16 cellular contexts compared by ENCODE assay signal in the genomic region with DNA sequence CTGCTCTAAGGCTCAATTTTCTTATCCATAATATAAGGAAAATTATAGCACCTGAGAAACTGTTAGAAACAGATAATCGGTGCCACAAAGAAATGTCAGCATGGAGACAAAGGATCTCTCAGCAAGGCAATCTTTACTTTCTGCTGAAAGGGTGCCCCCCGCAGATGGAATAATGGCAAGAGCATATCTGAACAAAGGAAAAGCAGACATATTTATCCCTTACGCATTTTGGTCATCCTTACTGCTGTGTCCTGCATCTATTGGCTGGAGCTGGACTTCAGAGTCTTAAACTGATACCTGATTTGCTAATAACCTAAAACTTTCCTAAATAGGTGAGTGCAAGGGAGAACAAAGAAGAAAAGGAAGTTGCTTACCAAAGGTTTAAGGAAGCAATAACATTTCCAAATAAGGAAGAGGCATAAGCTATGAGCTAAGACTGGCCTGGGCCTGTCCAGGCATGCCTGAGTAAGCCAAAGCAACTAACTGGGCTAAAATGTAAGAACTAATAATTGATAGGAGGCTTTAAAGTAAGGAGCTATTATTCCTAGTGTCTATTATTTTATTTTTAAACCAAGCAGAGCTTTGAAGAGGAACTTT. TPM values are rescaled to one million over a fixed set of nuclear protein-coding genes. Genes with fewer than 3 reads are reported as not detected.
DNase-seq lines count a peak whose midpoint lies in the region; ATAC-seq, FAIRE-seq and TF ChIP-seq lines count a peak whose summit lies in the region.
"Had no signal": no experiment of that assay in that cellular context is flagged by ENCODE, and none has a peak within 500 bp of the region (broad histone marks: within the 10 kb centered on the region; RNA-seq: fewer than 3 reads in every experiment).

No MANE protein-coding gene starts in this region.

- H3K4me3 Mint-ChIP-seq in WTC11, result no peak overlapping the region
- H3K4me3 Mint-ChIP-seq: activated CD4-positive, alpha-beta memory T cell treated with anti-CD3 and anti-CD28 coated beads, Interleukin-2, amount 10 ng/mL, durations not matched to agents 7 days and 5 days had no signal

- H3K36me3 Mint-ChIP-seq in WTC11, result peaks cover 20% of the 10 kb centered on the region

- H3K4me3 ChIP-seq in HepG2 (replicated peaks in 1 of 3; ENCODE audit: insufficient read depth in 1 of 3, low read depth in 2 of 3, low read length in 3 of 3) (no peak overlapping the region), right lobe of liver (no peak overlapping the region), fibroblast of pulmonary artery (replicated peaks; ENCODE audit: low read depth, low read length) (no peak overlapping the region), Karpas-422 (ENCODE audit: low read length) (no peak overlapping the region)
- H3K4me3 ChIP-seq: GM23248 had no signal

- TF ChIP-seq EP300 in HepG2 (IDR thresholded peaks at IDR 0.05; ENCODE audit: low read depth in 2 of 2, low read length in 2 of 2) (no peak), HepG2 (CRISPR knock-in tag; IDR thresholded peaks at IDR 0.05; ENCODE audit: borderline replicate concordance) (no peak)

- no peaks in the 10 kb centered on the region for H3K9me2 ChIP-seq in Karpas-422 (replicated peaks; ENCODE audit: insufficient read depth, low read length)

- FAIRE-seq in HepG2 (lab: Jason Lieb, UNC), result no peak

- BruUV-seq in HepG2 (replicated peaks; lab: Mats Ljungman, UMichigan), result no TSS peak

- peaks cover 16% of the 10 kb centered on the region for H3K9me3 Mint-ChIP-seq in WTC11

- intact Hi-C loops in HepG2 (cut with micrococcal nuclease; ENCODE audit: unreplicated experiment), result no loop called here
- intact Hi-C loops in right lobe of liver (cut with DNase I), result no loop called here

- TF ChIP-seq CTCF in HepG2 (CRISPR knock-in tag; IDR thresholded peaks at IDR 0.05) (no peak), right lobe of liver (IDR thresholded peaks at IDR 0.05) (no peak), WTC11 (IDR thresholded peaks at IDR 0.05) (no peak), fibroblast of pulmonary artery (IDR thresholded peaks at IDR 0.05; ENCODE audit: low read length, missing control alignments) (no peak)

- H3K27me3 ChIP-seq in HepG2 (ENCODE audit: control insufficient read depth in 1 of 2, insufficient read depth in 2 of 2, low read length in 2 of 2), result no peaks in the 10 kb centered on the region
- no peaks in the 10 kb centered on the region for H3K27me3 ChIP-seq in right lobe of liver
- H3K27me3 ChIP-seq in Karpas-422 (ENCODE audit: low read length), result no peaks in the 10 kb centered on the region

- peaks cover 34% of the 10 kb centered on the region for H3K4me1 Mint-ChIP-seq in WTC11

- no peak overlapping the region for H3K4me2 ChIP-seq in HepG2 (ENCODE audit: low read depth, low read length)
- H3K4me2 ChIP-seq in Karpas-422 (ENCODE audit: low read depth, low read length, poor library complexity, severe bottlenecking), result no peak overlapping the region

- in situ Hi-C loops in HepG2 (cut with HindIII; ENCODE audit: extremely low pct_ligation_motif_present, low pct_unique_long_range_greater_than_20kb), result no loop called here

- TF ChIP-seq POLR2A in HepG2 (IDR thresholded peaks at IDR 0.05; ENCODE audit: insufficient read depth in 1 of 2, low read depth in 2 of 2, low read length in 2 of 2) (no peak), right lobe of liver (IDR thresholded peaks at IDR 0.05) (no peak)

- WGBS in HepG2 (ENCODE audit: low lambda C conversion rate), result 57% methylated on average over 3 of the region's 3 CpGs
- 100% methylated on average over 1 of the region's 3 CpGs for WGBS in right lobe of liver (ENCODE audit: insufficient coverage, low coverage, low lambda C conversion rate, missing lambda C conversion rate)

- ATAC-seq in HepG2, result no peak
- ATAC-seq in right lobe of liver, result no peak
- ATAC-seq in WTC11, result no peak
- no peak for ATAC-seq in GM18520 (IDR thresholded peaks at IDR 0.05; ENCODE audit: unreplicated experiment)
- ATAC-seq in GM21528 (IDR thresholded peaks at IDR 0.05; ENCODE audit: low FRiP score, unreplicated experiment), result no peak

- H3K9me3 ChIP-seq in HepG2 (ENCODE audit: low read length) (peaks cover 10% of the 10 kb centered on the region; the same call in 1 of the 2 replicates), right lobe of liver (no peaks in the 10 kb centered on the region), Karpas-422 (ENCODE audit: low read length) (peaks cover 9% of the 10 kb centered on the region)

- no peak for TF ChIP-seq RAD21 in HepG2 (CRISPR knock-in tag; IDR thresholded peaks at IDR 0.05)

- H3K9ac ChIP-seq in HepG2 (ENCODE audit: insufficient read depth, low read depth, low read length) (no peak overlapping the region), Karpas-422 (ENCODE audit: low read length) (no peak overlapping the region)
- H3K9ac ChIP-seq: GM23248 had no signal

- H2AFZ ChIP-seq in HepG2 (ENCODE audit: low read length), result no peak overlapping the region
- no peak overlapping the region for H2AFZ ChIP-seq in Karpas-422 (ENCODE audit: low read length)
- H2AFZ ChIP-seq: GM23248 had no signal

- POLR2A ChIA-PET in HepG2 (lab: Yijun Ruan, JAX), result no interaction called here
- POLR2A ChIA-PET in WTC11 (lab: Charles Lee), result no interaction called here

- no peak for DNase-seq in HepG2 (ENCODE audit: low spot score)
- DNase-seq in right lobe of liver, result no peak
- DNase-seq in WTC11 (ENCODE audit: low spot score), result no peak
- DNase-seq in fibroblast of pulmonary artery (ENCODE audit: low read depth), result peak; percentile 1
- no peak for DNase-seq in Karpas-422
- DNase-seq in retina, result no peak
- DNase-seq: activated CD4-positive, alpha-beta memory T cell treated with anti-CD3 and anti-CD28 coated beads, Interleukin-2, amount 10 ng/mL, durations not matched to agents 7 days and 5 days; activated naive CD4-positive, alpha-beta T cell treated with Interleukin-2 at 50 U/mL for 16 hours; GM23248; midbrain; NCI-H1092; NCI-H524; T-helper 9 cell had no signal

- H3K36me3 ChIP-seq in HepG2 (replicated peaks in 1 of 2; ENCODE audit: control insufficient read depth in 1 of 2, insufficient read depth in 2 of 2, low read length in 2 of 2), result no peaks in the 10 kb centered on the region
- no peaks in the 10 kb centered on the region for H3K36me3 ChIP-seq in right lobe of liver
- no peaks in the 10 kb centered on the region; the same call in 1 of the 2 replicates for H3K36me3 ChIP-seq in Karpas-422 (ENCODE audit: insufficient read depth, low read length)

- peaks cover 3% of the 10 kb centered on the region; the same call in 1 of the 2 replicates for H3K27me3 Mint-ChIP-seq in WTC11 (ENCODE audit: low read depth)
- H3K27me3 Mint-ChIP-seq: activated CD4-positive, alpha-beta memory T cell treated with anti-CD3 and anti-CD28 coated beads, Interleukin-2, amount 10 ng/mL, durations not matched to agents 7 days and 5 days; progenitor cell of endocrine pancreas had no signal

- peak overlapping the region; percentile 66 for H3K27ac Mint-ChIP-seq in WTC11
- H3K27ac Mint-ChIP-seq: activated CD4-positive, alpha-beta memory T cell treated with anti-CD3 and anti-CD28 coated beads, Interleukin-2, amount 10 ng/mL, durations not matched to agents 7 days and 5 days; progenitor cell of endocrine pancreas had no signal

- H4K20me1 ChIP-seq in HepG2 (ENCODE audit: insufficient read depth, low read length) (no peaks in the 10 kb centered on the region), Karpas-422 (ENCODE audit: insufficient read depth, low read depth, low read length) (no peaks in the 10 kb centered on the region)

- no peaks in the 10 kb centered on the region for H3K4me1 ChIP-seq in HepG2 (ENCODE audit: insufficient read depth, low read length)
- H3K4me1 ChIP-seq in right lobe of liver, result peaks cover 0 to 6% (median 0%) of the 10 kb centered on the region in 4 donors
- no peaks in the 10 kb centered on the region for H3K4me1 ChIP-seq in Karpas-422 (ENCODE audit: low read length)

- H3K79me2 ChIP-seq in HepG2 (ENCODE audit: insufficient read depth, low read length), result no peaks in the 10 kb centered on the region
- H3K79me2 ChIP-seq in Karpas-422 (ENCODE audit: low read length), result no peaks in the 10 kb centered on the region

- no peak overlapping the region for H3K27ac ChIP-seq in HepG2 (ENCODE audit: extremely low read length, insufficient read depth, low read length)
- no peak overlapping the region for H3K27ac ChIP-seq in right lobe of liver
- no peak overlapping the region for H3K27ac ChIP-seq in Karpas-422 (ENCODE audit: low read length)
- H3K27ac ChIP-seq: GM23248 had no signal

- CTCF ChIA-PET in HepG2 (lab: Yijun Ruan, JAX; ENCODE audit: low intra/inter-chr PET ratio, low total read pairs) (no interaction called here), WTC11 (lab: Charles Lee) (interaction anchor here (1.5 kb wide), 1 partner anchor 252 kb away, joined by 3 read pairs; no protein-coding TSS in a partner anchor)

TF ChIP-seq in WTC11, 78 proteins besides CTCF, POLR2A, EP300 and RAD21 (continues in another document):
- no peak for TF ChIP-seq NFYB (CRISPR knock-in tag; conservative IDR thresholded peaks at IDR 0.05; ENCODE audit: low read depth)

RNA-seq across cellular contexts. Expression of gene ELMO1, which starts 39.6 kb away (rescaled TPM):
- 0.11 TPM in 1 of 2 replicates, not detected in the other for total RNA-seq in HepG2 (2016; rRNA removed; fragmentation: Illumina TruSeq; extraction: Trizol)
- 0.44 TPM in 1 of 2 replicates, not detected in the other for total RNA-seq in HepG2 (2016; cell fraction: cytosol; rRNA removed; fragmentation: Illumina TruSeq; extraction: Trizol; ENCODE audit: low read depth)
- 0.25 and 0.32 TPM in 2 replicates for total RNA-seq in HepG2 (2016; cell fraction: insoluble cytoplasmic fraction; rRNA removed; fragmentation: Illumina TruSeq; extraction: Trizol)
- total RNA-seq in HepG2 (2016; cell fraction: membrane; rRNA removed; fragmentation: Illumina TruSeq; extraction: Trizol), result 0.10 and 0.25 TPM in 2 replicates
- total RNA-seq in HepG2 (2016; cell fraction: nucleus; rRNA removed; fragmentation: Illumina TruSeq; extraction: Trizol), result 0.19 TPM in 1 of 2 replicates, not detected in the other
- polyA plus RNA-seq in HepG2 (2011; rRNA removed), result 0.14 and 0.17 TPM in 2 replicates
- polyA plus RNA-seq in HepG2 (2011; cell fraction: cytosol; rRNA removed), result 0.05 TPM in 1 of 2 replicates, not detected in the other
- 0.31 TPM in 1 of 2 replicates, not detected in the other for polyA plus RNA-seq in HepG2 (2011; cell fraction: nucleus; rRNA removed)
- polyA plus RNA-seq in HepG2 (2012), result 0.21 and 0.66 TPM in 2 replicates
- polyA plus RNA-seq in HepG2 (2016; cell fraction: cytosol; fragmentation: Illumina TruSeq; extraction: Trizol; ENCODE audit: low read depth), result 0.10 TPM in 1 of 2 replicates, not detected in the other
- 0.37 and 0.74 TPM in 2 replicates for polyA plus RNA-seq in HepG2 (2016; cell fraction: insoluble cytoplasmic fraction; fragmentation: Illumina TruSeq; extraction: Trizol; ENCODE audit: low read depth)
- 0.29 and 0.41 TPM in 2 replicates for polyA plus RNA-seq in HepG2 (2016; cell fraction: membrane; fragmentation: Illumina TruSeq; extraction: Trizol; ENCODE audit: low read depth)
- 0.31 and 0.61 TPM in 2 replicates for polyA plus RNA-seq in HepG2 (2016; cell fraction: nucleus; fragmentation: Illumina TruSeq; extraction: Trizol; ENCODE audit: insufficient read depth, low read depth)
- 0.05 and 1.2 TPM in 2 replicates for polyA minus RNA-seq in HepG2 (2011; rRNA and poly(A)+ RNA removed; ENCODE audit: low replicate concordance)
- not detected in 2 replicates for polyA minus RNA-seq in HepG2 (2011; cell fraction: cytosol; rRNA and poly(A)+ RNA removed)
- polyA minus RNA-seq in HepG2 (2011; cell fraction: nucleus; rRNA and poly(A)+ RNA removed), result 0.37 and 1.3 TPM in 2 replicates
- total RNA-seq in right lobe of liver, result 10 to 100 TPM; 18.4 to 55.4 (median 25.1) TPM
- total RNA-seq in WTC11 (2021), result 17.8 to 19.4 TPM (median 17.9 TPM) in 3 replicates
- 87.7 and 137 TPM in 2 replicates for total RNA-seq in Karpas-422 (2014; rRNA removed; shearing (Covaris generic); ENCODE audit: low replicate concordance)
- total RNA-seq: GM23248 had no signal
- polyA plus RNA-seq: GM23248 had no signal

Comparison
In these comparisons a context has a peak if more than half of its experiments do, and no peak if none do; other contexts are left out.
1. RNA of gene ELMO1, which starts 39.6 kb away (total RNA-seq): 87.7 to 137 TPM in Karpas-422, 18.4 to 55.4 TPM in right lobe of liver and 17.8 to 19.4 TPM in WTC11; 0.10 to 0.44 TPM in HepG2; every median in the first group is over 10 times any median in the second.